Comparison of ENCODE assay signal across 15 cellular contexts in the genomic region with DNA sequence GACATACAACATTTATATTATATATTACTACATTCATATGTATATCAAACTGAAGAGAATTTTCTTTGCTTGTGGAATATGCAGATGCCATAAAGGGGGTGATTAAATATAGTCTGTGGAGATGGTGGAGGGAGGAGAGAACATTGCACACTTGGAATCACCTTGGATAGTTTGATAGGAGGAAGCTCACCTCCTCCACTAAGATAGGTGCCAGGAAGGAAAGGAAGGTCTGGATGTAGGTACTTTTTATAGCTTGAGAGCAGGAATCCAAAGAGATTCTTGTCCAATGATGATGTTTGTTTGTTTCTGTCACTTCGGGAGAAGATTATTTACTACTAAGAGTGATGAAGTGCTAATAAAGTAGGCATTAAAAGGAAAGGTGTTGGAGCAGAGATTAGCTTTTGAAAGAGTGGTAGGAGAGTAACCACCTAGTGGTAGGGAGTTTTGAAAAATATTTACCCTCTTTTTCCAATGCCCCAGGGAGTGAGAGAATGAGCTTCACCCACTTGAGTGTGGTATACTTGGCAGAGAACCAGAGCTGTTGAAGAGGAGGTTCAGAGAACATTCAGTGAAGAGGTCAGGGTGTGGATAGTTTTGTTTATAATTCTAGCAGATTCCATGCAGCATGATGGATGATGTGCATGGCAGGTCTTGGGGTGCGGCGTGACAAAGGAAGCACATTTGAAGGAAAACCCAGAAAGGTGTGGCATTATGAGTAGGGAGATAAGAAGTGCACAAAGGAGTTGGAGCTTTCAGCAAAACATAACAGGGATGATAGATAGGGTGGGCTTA.
A peak's percentile ranks its signal among the peaks of the same experiment; 100 is the strongest.
DNase-seq lines count a peak whose midpoint lies in the region; ATAC-seq, FAIRE-seq and TF ChIP-seq lines count a peak whose summit lies in the region.
"Had no signal": no experiment of that assay in that cellular context is flagged by ENCODE, and none has a peak within 500 bp of the region (broad histone marks: within the 10 kb centered on the region; RNA-seq: fewer than 3 reads in every experiment).

No MANE protein-coding gene starts in this region.

- no peak overlapping the region for H3K27ac Mint-ChIP-seq in stimulated activated effector memory CD8-positive, alpha-beta T cell treated with anti-CD3 and anti-CD28 coated beads, Interleukin-12 subunit alpha, Interleukin-12 subunit beta, amount 100 ng/mL, for 72 hours
- H3K27ac Mint-ChIP-seq: activated B cell treated with CpG ODN at 0.5 μM for 24 hours; activated T-cell treated with anti-CD3 and anti-CD28 coated beads, Interleukin-2, amount 50 U/mL, for 72 hours; CD8-positive, alpha-beta T cell; HFFc6; IgD-negative memory B cell; immature natural killer cell; stimulated activated naive CD8-positive, alpha-beta T cell treated with anti-CD3 and anti-CD28 coated beads, Interleukin-15, Interleukin-2, amounts not matched to agents 100 ng/mL and 50 ng/mL, for 24 hours had no signal

- H3K9me3 Mint-ChIP-seq in stimulated activated effector memory CD8-positive, alpha-beta T cell treated with anti-CD3 and anti-CD28 coated beads, Interleukin-12 subunit alpha, Interleukin-12 subunit beta, amount 100 ng/mL, for 72 hours = no peaks in the 10 kb centered on the region
- H3K9me3 Mint-ChIP-seq: HFFc6 had no signal

- TF ChIP-seq EP300 in stomach (IDR thresholded peaks at IDR 0.05) = no peak

- no peak for TF ChIP-seq POLR2A in heart left ventricle (IDR thresholded peaks at IDR 0.05)
- TF ChIP-seq POLR2A in stomach (IDR thresholded peaks at IDR 0.05) = no peak

- FAIRE-seq in urothelium cell line (lab: Jason Lieb, UNC) = no peak

- intact Hi-C loops in heart left ventricle (cut with DNase I) (loop anchor here in 1 of 10 donors (2.0 kb wide), 1 partner anchor 182 kb away; no protein-coding TSS in a partner anchor), tibial artery (cut with DNase I; ENCODE audit: low total_unique reads) (no loop called here), stomach (cut with DNase I; ENCODE audit: low total_unique reads) (no loop called here)

- H3K27ac ChIP-seq in heart left ventricle (peak overlapping the region in 10 of 12 donors; percentile 21 to 50 (median 43)), tibial artery (peak overlapping the region; percentile 48 to 55), stomach (no peak overlapping the region)

- H3K4me1 Mint-ChIP-seq in stimulated activated effector memory CD8-positive, alpha-beta T cell treated with anti-CD3 and anti-CD28 coated beads, Interleukin-12 subunit alpha, Interleukin-12 subunit beta, amount 100 ng/mL, for 72 hours = no peaks in the 10 kb centered on the region
- H3K4me1 Mint-ChIP-seq: activated B cell treated with CpG ODN at 0.5 μM for 24 hours, immature natural killer cell had no signal

- DNase-seq in NCI-H1417 (lab: John Stamatoyannopoulos, UW) = peak; percentile 62 to 91 (median 86)
- peak; percentile 73 for DNase-seq in NCI-H748 (lab: John Stamatoyannopoulos, UW; ENCODE audit: unreplicated experiment)
- peak in 1 of 5 donors; percentile 11 for DNase-seq in heart left ventricle
- DNase-seq in tibial artery = no peak
- no peak for DNase-seq in urothelium cell line (ENCODE audit: low spot score)
- no peak for DNase-seq in stomach
- DNase-seq in stimulated activated effector memory CD8-positive, alpha-beta T cell treated with anti-CD3 and anti-CD28 coated beads, Interleukin-12 subunit alpha, Interleukin-12 subunit beta, amount 100 ng/mL, for 72 hours (ENCODE audit: low spot score in 2 of 2) = no peak
- DNase-seq: activated B cell treated with CpG ODN at 0.5 μM for 24 hours; activated T-cell treated with anti-CD3 and anti-CD28 coated beads, Interleukin-2, amount 50 U/mL, for 72 hours; CD8-positive, alpha-beta T cell; HFFc6; immature natural killer cell had no signal

- no peak overlapping the region for H3K4me3 Mint-ChIP-seq in stimulated activated effector memory CD8-positive, alpha-beta T cell treated with anti-CD3 and anti-CD28 coated beads, Interleukin-12 subunit alpha, Interleukin-12 subunit beta, amount 100 ng/mL, for 72 hours
- H3K4me3 Mint-ChIP-seq: activated B cell treated with CpG ODN at 0.5 μM for 24 hours; activated T-cell treated with anti-CD3 and anti-CD28 coated beads, Interleukin-2, amount 50 U/mL, for 72 hours; CD8-positive, alpha-beta T cell; HFFc6; IgD-negative memory B cell; immature natural killer cell; stimulated activated naive CD8-positive, alpha-beta T cell treated with anti-CD3 and anti-CD28 coated beads, Interleukin-15, Interleukin-2, amounts not matched to agents 100 ng/mL and 50 ng/mL, for 24 hours had no signal

- ATAC-seq in heart left ventricle = peak; percentile 69 to 87 (median 82)
- no peak for ATAC-seq in stimulated activated effector memory CD8-positive, alpha-beta T cell treated with anti-CD3 and anti-CD28 coated beads, Interleukin-12 subunit alpha, Interleukin-12 subunit beta, amount 100 ng/mL, for 72 hours
- ATAC-seq in GM18867 (IDR thresholded peaks at IDR 0.05; ENCODE audit: unreplicated experiment) = no peak
- ATAC-seq: activated T-cell treated with anti-CD3 and anti-CD28 coated beads, Interleukin-2, amount 50 U/mL, for 72 hours; CD8-positive, alpha-beta T cell had no signal

- 53 to 58% (median 55%) methylated on average over 3 of the region's 3 CpGs for WGBS in heart left ventricle, 4 donors
- 62 to 81% (median 66%) methylated on average over 3 of the region's 3 CpGs for WGBS in stomach, 5 donors

- no peak for TF ChIP-seq CTCF in heart left ventricle (IDR thresholded peaks at IDR 0.05)
- TF ChIP-seq CTCF in tibial artery (IDR thresholded peaks at IDR 0.05) = no peak
- TF ChIP-seq CTCF in stomach (IDR thresholded peaks at IDR 0.05) = no peak

- H3K27me3 ChIP-seq in heart left ventricle = no peaks in the 10 kb centered on the region
- H3K27me3 ChIP-seq in tibial artery = no peaks in the 10 kb centered on the region
- H3K27me3 ChIP-seq in stomach = no peaks in the 10 kb centered on the region

- H3K4me1 ChIP-seq in heart left ventricle (peaks cover 0 to 22% (median 13%) of the 10 kb centered on the region in 12 donors), tibial artery (peaks cover 0 to 32% (median 16%) of the 10 kb centered on the region in 4 donors), stomach (peaks cover 0 to 15% (median 7%) of the 10 kb centered on the region in 4 donors)

- peaks cover 0 to 9% (median 0%) of the 10 kb centered on the region in 9 donors for H3K36me3 ChIP-seq in heart left ventricle
- H3K36me3 ChIP-seq in tibial artery = peaks cover 0 to 4% (median 0%) of the 10 kb centered on the region in 3 donors
- peaks cover 0 to 41% (median 30%) of the 10 kb centered on the region in 4 donors for H3K36me3 ChIP-seq in stomach

- no peak overlapping the region for H3K4me3 ChIP-seq in heart left ventricle
- no peak overlapping the region for H3K4me3 ChIP-seq in tibial artery
- H3K4me3 ChIP-seq in stomach = no peak overlapping the region

- H3K9me3 ChIP-seq in heart left ventricle = no peaks in the 10 kb centered on the region
- H3K9me3 ChIP-seq in tibial artery = no peaks in the 10 kb centered on the region
- no peaks in the 10 kb centered on the region for H3K9me3 ChIP-seq in stomach

- H3K36me3 Mint-ChIP-seq in stimulated activated effector memory CD8-positive, alpha-beta T cell treated with anti-CD3 and anti-CD28 coated beads, Interleukin-12 subunit alpha, Interleukin-12 subunit beta, amount 100 ng/mL, for 72 hours = peaks cover 16% of the 10 kb centered on the region

Comparison
In these comparisons a context has a peak if more than half of its experiments do, and no peak if none do; other contexts are left out.
1. DNase-seq: peak in NCI-H1417 (3 of 3) and NCI-H748 (single experiment); none in tibial artery (0 of 2), urothelium cell line (single experiment), stomach (single experiment) and stimulated activated effector memory CD8-positive, alpha-beta T cell treated with anti-CD3 and anti-CD28 coated beads, Interleukin-12 subunit alpha, Interleukin-12 subunit beta, amount 100 ng/mL, for 72 hours (0 of 2).
2. ATAC-seq: peak in heart left ventricle (4 of 4); none in stimulated activated effector memory CD8-positive, alpha-beta T cell treated with anti-CD3 and anti-CD28 coated beads, Interleukin-12 subunit alpha, Interleukin-12 subunit beta, amount 100 ng/mL, for 72 hours (single experiment) and GM18867 (single experiment).
3. H3K27ac ChIP-seq: peak in heart left ventricle (10 of 12) and tibial artery (2 of 2); none in stomach (0 of 5).